ENCODE assay signal across 8 cellular contexts in the genomic region with DNA sequence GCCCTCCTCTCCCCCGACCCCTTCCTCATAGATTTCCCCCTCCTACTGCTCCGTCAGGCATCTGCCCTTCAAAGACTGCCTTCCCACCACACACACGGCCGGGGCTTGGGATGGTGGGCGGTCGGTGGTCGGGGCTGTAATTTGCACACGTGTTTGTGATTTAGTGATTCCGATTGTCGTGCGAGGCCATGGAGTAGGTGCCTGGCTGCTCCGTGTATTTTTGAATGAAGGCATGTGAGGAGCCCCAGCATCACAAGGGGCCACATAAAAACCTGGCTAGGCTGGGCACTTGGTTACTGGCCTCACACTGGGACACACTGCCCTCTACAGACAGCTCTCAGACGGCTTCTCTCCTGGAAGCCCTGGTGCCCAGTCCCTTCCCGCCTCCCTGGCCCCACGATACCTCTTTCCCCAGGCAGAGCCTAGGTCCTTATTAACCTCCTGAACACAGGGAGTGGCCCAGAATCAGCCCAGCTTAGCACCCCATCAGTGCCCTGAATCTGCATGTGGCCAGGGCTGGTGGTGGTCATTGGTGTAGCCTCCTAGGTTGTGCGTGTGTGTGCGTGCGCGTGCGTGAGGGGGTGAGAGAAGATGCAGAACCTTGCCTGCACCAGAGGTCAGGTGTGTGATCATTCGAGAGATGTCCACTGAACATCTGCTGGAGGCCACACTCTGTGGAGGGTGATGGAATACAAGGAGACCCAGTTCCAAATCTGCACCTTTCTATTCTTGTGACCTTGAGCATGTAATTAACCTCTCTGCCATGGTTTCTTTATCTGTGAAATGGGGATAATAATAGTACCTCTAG. TPM values are rescaled to one million over a fixed set of nuclear protein-coding genes. Genes with fewer than 3 reads are reported as not detected.
DNase-seq lines count a peak whose midpoint lies in the region; ATAC-seq, FAIRE-seq and TF ChIP-seq lines count a peak whose summit lies in the region.

No MANE protein-coding gene starts in this region.

- TF ChIP-seq CTCF in H1 (IDR thresholded peaks at IDR 0.05; ENCODE audit: control extremely low read depth in 1 of 3, insufficient read depth in 1 of 3, low read depth in 1 of 3, low read length in 3 of 3) = peak; percentile 80 to 91 (median 90)
- TF ChIP-seq CTCF in lower lobe of right lung (IDR thresholded peaks at IDR 0.05) = peak; percentile 77

- peaks cover 66% of the 10 kb centered on the region for H3K4me1 ChIP-seq in BLaER1
- peaks cover 0 to 22% (median 8%) of the 10 kb centered on the region in 4 experiments; a peak in 5 of 7 replicates for H3K4me1 ChIP-seq in H1 (replicated peaks in 1 of 4; ENCODE audit: control insufficient read depth in 3 of 4, insufficient read depth in 4 of 4, low read length in 3 of 4)
- H3K4me1 ChIP-seq in lower lobe of right lung = peaks cover 55% of the 10 kb centered on the region

- TF ChIP-seq RAD21 in H1 (IDR thresholded peaks at IDR 0.05 in 1 of 2, conservative IDR thresholded peaks at IDR 0.05 in 1 of 2; ENCODE audit: low read depth in 2 of 2, low read length in 2 of 2) = peak; percentile 77 to 82

- peak overlapping the region; percentile 69 for H2BK120ac ChIP-seq in H1 (replicated peaks; ENCODE audit: low read depth, low read length)

- peak overlapping the region; percentile 55; the same call in 1 of the 2 replicates for H2BK20ac ChIP-seq in H1 (ENCODE audit: low read length)

- intact Hi-C loops in lower lobe of right lung (cut with DNase I) = no loop called here

- H3K27me3 ChIP-seq in BLaER1 = no peaks in the 10 kb centered on the region
- no peaks in the 10 kb centered on the region; a peak in 2 of 7 replicates for H3K27me3 ChIP-seq in H1 (replicated peaks in 1 of 4; ENCODE audit: control insufficient read depth in 3 of 4, extremely low read depth in 1 of 4, insufficient read depth in 3 of 4, low read length in 3 of 4)
- H3K27me3 ChIP-seq in lower lobe of right lung (ENCODE audit: low read depth) = no peaks in the 10 kb centered on the region

- peaks cover 4% of the 10 kb centered on the region; the same call in 1 of the 2 replicates for H3K79me1 ChIP-seq in H1 (ENCODE audit: low read depth, low read length)

- H2AFZ ChIP-seq in H1 (ENCODE audit: low read length) = peak overlapping the region; percentile 60; the same call in 1 of the 2 replicates

- H3K23ac ChIP-seq in H1 (ENCODE audit: insufficient read length) = no peak overlapping the region

- H3K27ac ChIP-seq in BLaER1 (peak overlapping the region; percentile 91; the same call in 1 of the 2 replicates), H1 (ENCODE audit: low read depth, low read length) (no peak overlapping the region), lower lobe of right lung (peak overlapping the region; percentile 98)

- POLR2A ChIA-PET in HEK293T (lab: Yijun Ruan, JAX) = interaction anchor here (0.6 to 1.9 kb wide), 5 partner anchors 11 to 101 kb away, joined by 3 to 11 read pairs (median 4); no protein-coding TSS in a partner anchor
- POLR2A ChIA-PET in H1 (lab: Charles Lee; ENCODE audit: partially characterized antibody) = interaction anchor here (0.9 to 4.6 kb wide), 21 partner anchors 11 to 292 kb away, joined by 3 to 32 read pairs (median 10); a partner anchor contains a TSS

- H3K4me2 ChIP-seq in BLaER1 (peak overlapping the region; percentile 100), H1 (ENCODE audit: insufficient read depth in 1 of 2, low read depth in 2 of 2, low read length in 2 of 2) (peak overlapping the region; percentile 36 to 96)

- TF ChIP-seq POLR2A in H1 (IDR thresholded peaks at IDR 0.05; ENCODE audit: control extremely low read depth in 1 of 2, low read depth in 2 of 2, low read length in 2 of 2) = no peak

- DNase-seq in HEK293T (ENCODE audit: extremely low spot score) (peak; percentile 77), NCI-H526 treated with DMSO at 0.1 percent for 48 hours (lab: John Stamatoyannopoulos, UW) (peak; percentile 70), H1 (ENCODE audit: low read depth in 1 of 2, low spot score in 2 of 2) (peak in 1 of 2 experiments; percentile 81), lower lobe of right lung (peak; percentile 78)
- DNase-seq in activated CD4-positive, alpha-beta T cell treated with anti-CD3 and anti-CD28 coated beads, Interleukin-2, amount 50 U/mL, for 4 hours = peak; percentile 46 to 52
- peak; percentile 41 for DNase-seq in stimulated activated CD8-positive, alpha-beta memory T cell treated with anti-CD3 and anti-CD28 coated beads, Interleukin-12 subunit alpha, Interleukin-12 subunit beta, amount 100 ng/mL, for 4 hours (ENCODE audit: low read depth)

- H4K91ac ChIP-seq in H1 (replicated peaks; ENCODE audit: insufficient read length, low read length) = peak overlapping the region; percentile 94

- 29% methylated on average over 21 of the region's 21 CpGs; no CpG with 5 or more reads in 1 of the 2 experiments for WGBS in H1 (ENCODE audit: extremely low coverage in 1 of 2, insufficient coverage in 1 of 2, insufficient read length in 1 of 2, insufficient replicate concordance in 2 of 2, low coverage in 1 of 2, low lambda C conversion rate in 2 of 2, missing lambda C conversion rate in 1 of 2), 2 experiments

- H3K14ac ChIP-seq in H1 (ENCODE audit: insufficient read length) = no peak overlapping the region

- H2BK5ac ChIP-seq in H1 (ENCODE audit: low read depth, low read length) = peak overlapping the region; percentile 27; the same call in 1 of the 2 replicates

- peaks cover 33% of the 10 kb centered on the region for H4K20me1 ChIP-seq in BLaER1
- H4K20me1 ChIP-seq in H1 (replicated peaks in 1 of 2; ENCODE audit: control insufficient read depth in 1 of 2, insufficient read depth in 2 of 2, low read length in 2 of 2) = peaks cover 8 to 20% of the 10 kb centered on the region in 2 experiments

- CTCF ChIA-PET in HEK293T (lab: Yijun Ruan, JAX) = interaction anchor here (0.6 to 2.3 kb wide), 6 partner anchors 12 to 291 kb away, joined by 3 to 9 read pairs (median 4); a partner anchor contains a TSS
- CTCF ChIA-PET in H1 (lab: Charles Lee; ENCODE audit: partially characterized antibody) = interaction anchor here (0.6 to 6.8 kb wide), 36 partner anchors 10 to 450 kb away, joined by 3 to 79 read pairs (median 5); a partner anchor contains a TSS

- H3K36me3 ChIP-seq in BLaER1 (no peaks in the 10 kb centered on the region), H1 (ENCODE audit: control insufficient read depth in 2 of 4, insufficient read depth in 4 of 4, low read length in 3 of 4) (peaks cover 0 to 8% (median 5%) of the 10 kb centered on the region in 4 experiments; a peak in 5 of 8 replicates), lower lobe of right lung (peaks cover 3% of the 10 kb centered on the region)

- no peak overlapping the region for H2AK5ac ChIP-seq in H1 (ENCODE audit: low read depth, low read length)

- H2BK12ac ChIP-seq in H1 (ENCODE audit: low read depth, low read length) = peak overlapping the region; percentile 82; the same call in 1 of the 2 replicates

- H3K4ac ChIP-seq in H1 (replicated peaks; ENCODE audit: insufficient read length, low read depth, low read length) = peak overlapping the region; percentile 87

- H3K9ac ChIP-seq in BLaER1 (peak overlapping the region; percentile 85), H1 (replicated peaks in 1 of 4; ENCODE audit: extremely low read depth in 1 of 4, low read depth in 3 of 4, low read length in 3 of 4) (0 out of 7 replicates have a peak overlapping the region, but pooled peaks of 1 of the 4 experiments have one; percentile 8)

- H2BK15ac ChIP-seq in H1 (ENCODE audit: low read length) = no peak overlapping the region

- peaks cover 0 to 28% of the 10 kb centered on the region in 2 experiments; a peak in 2 of 4 replicates for H3K79me2 ChIP-seq in H1 (ENCODE audit: control insufficient read depth in 1 of 2, insufficient read depth in 2 of 2, low read length in 2 of 2)

- no peak for FAIRE-seq in H1 (lab: Jason Lieb, UNC)

- 0 out of 2 replicates have a peak overlapping the region, but pooled peaks have one; percentile 31 for H4K8ac ChIP-seq in H1 (ENCODE audit: extremely low read depth, insufficient read depth, low read length)

- TF ChIP-seq EP300 in H1 (IDR thresholded peaks at IDR 0.05; ENCODE audit: borderline replicate concordance in 1 of 2, low read depth in 2 of 2, low read length in 2 of 2) = no peak

- H3K9me3 ChIP-seq in BLaER1 = no peaks in the 10 kb centered on the region
- H3K9me3 ChIP-seq in H1 (ENCODE audit: insufficient read depth in 2 of 2, low read depth in 1 of 2, low read length in 1 of 2) = no peaks in the 10 kb centered on the region
- H3K9me3 ChIP-seq in lower lobe of right lung = no peaks in the 10 kb centered on the region

- peak overlapping the region; percentile 72 for H3K18ac ChIP-seq in H1 (ENCODE audit: extremely low read depth, low read length)

- H3K4me3 ChIP-seq in BLaER1 (peak overlapping the region; percentile 75), H1 (ENCODE audit: extremely low read depth in 1 of 4, insufficient read depth in 2 of 4, low read depth in 3 of 4, low read length in 4 of 4) (peak overlapping the region; percentile 61 to 97 (median 69)), lower lobe of right lung (peak overlapping the region; percentile 90)

- no peak overlapping the region for H4K5ac ChIP-seq in H1 (ENCODE audit: insufficient read length, low read depth, low read length)

- H3K23me2 ChIP-seq in H1 (ENCODE audit: low read depth, low read length) = peaks cover 13% of the 10 kb centered on the region

- peak; percentile 71 to 74 for ATAC-seq in lower lobe of right lung
- no peak for ATAC-seq in GM21825 (IDR thresholded peaks at IDR 0.05; ENCODE audit: unreplicated experiment)

- H3K56ac ChIP-seq in H1 (replicated peaks; ENCODE audit: insufficient read length, low read depth, low read length) = peak overlapping the region; percentile 32

RNA-seq across cellular contexts. Expression of a gene that starts 1.3 kb away (rescaled TPM):
- 48.9 and 49.8 TPM in 2 replicates for total RNA-seq in H1 (2021; fragmentation: NEBNext Ultra II Directional; extraction: Animal tissue kit (Norgen Biotek cat#: 25700))
- polyA plus RNA-seq in H1 (2011; rRNA removed) = 21.0 and 46.5 TPM in 2 replicates
- 17.0 TPM for polyA plus RNA-seq in H1 (2011; cell fraction: cytosol; rRNA removed)
- polyA plus RNA-seq in H1 (2011; cell fraction: nucleus; rRNA removed) = 36.0 TPM
- 9.9 to 28.9 TPM (median 25.5 TPM) in 4 replicates for polyA plus RNA-seq in H1 (2012, experiment 1 of 2)
- 20.5 TPM for polyA plus RNA-seq in H1 (2012, experiment 2 of 2)
- polyA plus RNA-seq in H1 (2013, experiment 1 of 2) = 83.3 TPM
- 90.5 TPM for polyA plus RNA-seq in H1 (2013, experiment 2 of 2)
- polyA minus RNA-seq in H1 (2011; rRNA and poly(A)+ RNA removed) = 1.7 and 4.1 TPM in 2 replicates
- polyA minus RNA-seq in H1 (2011; cell fraction: cytosol; rRNA and poly(A)+ RNA removed) = 22.5 TPM
- 60.0 TPM for polyA minus RNA-seq in H1 (2011; cell fraction: nucleus; rRNA and poly(A)+ RNA removed)
- total RNA-seq in lower lobe of right lung = 17.8 TPM

RNA-seq across cellular contexts. Expression of a gene that starts 11.8 kb away (rescaled TPM):
- not detected in 2 replicates for total RNA-seq in H1 (2021; fragmentation: NEBNext Ultra II Directional; extraction: Animal tissue kit (Norgen Biotek cat#: 25700))
- not detected in 2 replicates for polyA plus RNA-seq in H1 (2011; rRNA removed)
- not detected for polyA plus RNA-seq in H1 (2011; cell fraction: cytosol; rRNA removed)
- not detected for polyA plus RNA-seq in H1 (2011; cell fraction: nucleus; rRNA removed)
- polyA plus RNA-seq in H1 (2012, experiment 1 of 2) = not detected in 4 replicates
- not detected for polyA plus RNA-seq in H1 (2012, experiment 2 of 2)
- not detected for polyA plus RNA-seq in H1 (2013, experiment 1 of 2)
- polyA plus RNA-seq in H1 (2013, experiment 2 of 2) = not detected
- not detected in 2 replicates for polyA minus RNA-seq in H1 (2011; rRNA and poly(A)+ RNA removed)
- polyA minus RNA-seq in H1 (2011; cell fraction: cytosol; rRNA and poly(A)+ RNA removed) = not detected
- not detected for polyA minus RNA-seq in H1 (2011; cell fraction: nucleus; rRNA and poly(A)+ RNA removed)
- total RNA-seq in lower lobe of right lung = not detected

RNA-seq across cellular contexts. Expression of a gene that starts 16.1 kb away (rescaled TPM):
- total RNA-seq in H1 (2021; fragmentation: NEBNext Ultra II Directional; extraction: Animal tissue kit (Norgen Biotek cat#: 25700)) = not detected in 2 replicates
- not detected in 2 replicates for polyA plus RNA-seq in H1 (2011; rRNA removed)
- polyA plus RNA-seq in H1 (2011; cell fraction: cytosol; rRNA removed) = not detected
- not detected for polyA plus RNA-seq in H1 (2011; cell fraction: nucleus; rRNA removed)
- polyA plus RNA-seq in H1 (2012, experiment 1 of 2) = not detected in 4 replicates
- not detected for polyA plus RNA-seq in H1 (2012, experiment 2 of 2)
- polyA plus RNA-seq in H1 (2013, experiment 1 of 2) = not detected
- not detected for polyA plus RNA-seq in H1 (2013, experiment 2 of 2)
- polyA minus RNA-seq in H1 (2011; rRNA and poly(A)+ RNA removed) = not detected in 2 replicates
- not detected for polyA minus RNA-seq in H1 (2011; cell fraction: cytosol; rRNA and poly(A)+ RNA removed)
- not detected for polyA minus RNA-seq in H1 (2011; cell fraction: nucleus; rRNA and poly(A)+ RNA removed)
- total RNA-seq in lower lobe of right lung = not detected

RNA-seq across cellular contexts. Expression of a gene that starts 18.9 kb away (rescaled TPM):
- total RNA-seq in H1 (2021; fragmentation: NEBNext Ultra II Directional; extraction: Animal tissue kit (Norgen Biotek cat#: 25700)) = not detected in 2 replicates
- polyA plus RNA-seq in H1 (2011; rRNA removed) = not detected in 2 replicates
- polyA plus RNA-seq in H1 (2011; cell fraction: cytosol; rRNA removed) = not detected
- polyA plus RNA-seq in H1 (2011; cell fraction: nucleus; rRNA removed) = not detected
- not detected in 4 replicates for polyA plus RNA-seq in H1 (2012, experiment 1 of 2)
- not detected for polyA plus RNA-seq in H1 (2012, experiment 2 of 2)
- polyA plus RNA-seq in H1 (2013, experiment 1 of 2) = not detected
- polyA plus RNA-seq in H1 (2013, experiment 2 of 2) = not detected
- polyA minus RNA-seq in H1 (2011; rRNA and poly(A)+ RNA removed) = not detected in 2 replicates
- not detected for polyA minus RNA-seq in H1 (2011; cell fraction: cytosol; rRNA and poly(A)+ RNA removed)
- polyA minus RNA-seq in H1 (2011; cell fraction: nucleus; rRNA and poly(A)+ RNA removed) = not detected
- total RNA-seq in lower lobe of right lung = not detected

RNA-seq across cellular contexts. Expression of a gene that starts 23.8 kb away (rescaled TPM):
- total RNA-seq in H1 (2021; fragmentation: NEBNext Ultra II Directional; extraction: Animal tissue kit (Norgen Biotek cat#: 25700)) = 0.82 and 0.92 TPM in 2 replicates
- 0.54 TPM in 1 of 2 replicates, not detected in the other for polyA plus RNA-seq in H1 (2011; rRNA removed)
- 0.65 TPM for polyA plus RNA-seq in H1 (2011; cell fraction: cytosol; rRNA removed)
- 0.47 TPM for polyA plus RNA-seq in H1 (2011; cell fraction: nucleus; rRNA removed)
- 0.60 to 1.1 TPM in 2 of 4 replicates, not detected in the others for polyA plus RNA-seq in H1 (2012, experiment 1 of 2)
- polyA plus RNA-seq in H1 (2012, experiment 2 of 2) = not detected
- 1.3 TPM for polyA plus RNA-seq in H1 (2013, experiment 1 of 2)
- 0.68 TPM for polyA plus RNA-seq in H1 (2013, experiment 2 of 2)
- polyA minus RNA-seq in H1 (2011; rRNA and poly(A)+ RNA removed) = not detected in 2 replicates
- polyA minus RNA-seq in H1 (2011; cell fraction: cytosol; rRNA and poly(A)+ RNA removed) = not detected
- not detected for polyA minus RNA-seq in H1 (2011; cell fraction: nucleus; rRNA and poly(A)+ RNA removed)
- total RNA-seq in lower lobe of right lung = not detected
